In genomic region chr20:4011226-4011975, GRCh38 we compare ENCODE assay signal across 15 cellular contexts. TPM values are rescaled to one million over a fixed set of nuclear protein-coding genes. Genes with fewer than 3 reads are reported as not detected.
DNase-seq lines count a peak whose midpoint lies in the region; ATAC-seq, FAIRE-seq and TF ChIP-seq lines count a peak whose summit lies in the region.
"Had no signal": no experiment of that assay in that cellular context is flagged by ENCODE, and none has a peak within 500 bp of the region (broad histone marks: within the 10 kb centered on the region; RNA-seq: fewer than 3 reads in every experiment).

No MANE protein-coding gene starts in this region.

- in situ Hi-C loops in HAP-1 (cut with MboI; ENCODE audit: low sequenced_read_pairs): loop anchor here (10.0 kb wide), 1 partner anchor 73 kb away; no protein-coding TSS in a partner anchor

- H2AFZ ChIP-seq in ACC112 (ENCODE audit: low read length, unreplicated experiment): no peak overlapping the region

- no peak for FAIRE-seq in GM12891 (lab: Jason Lieb, UNC)
- FAIRE-seq: H1 had no signal

- H3K4me1 ChIP-seq in ACC112 (ENCODE audit: control insufficient read depth, insufficient read depth, low read length, unreplicated experiment): peaks cover 42% of the 10 kb centered on the region
- peaks cover 7% of the 10 kb centered on the region for H3K4me1 ChIP-seq in HAP-1

- H3K9me3 ChIP-seq in HAP-1: no peaks in the 10 kb centered on the region

- H3K27ac ChIP-seq in ACC112 (ENCODE audit: low read depth, low read length): peak overlapping the region; percentile 40; the same call in 1 of the 2 replicates
- peak overlapping the region; percentile 93 for H3K27ac ChIP-seq in VCaP

- H3K4me3 ChIP-seq in ACC112 (ENCODE audit: low read depth, low read length) (peak overlapping the region; percentile 32), HAP-1 (no peak overlapping the region)

- no peak for ATAC-seq in GM19395 (IDR thresholded peaks at IDR 0.05; ENCODE audit: unreplicated experiment)

- H3K27me3 ChIP-seq in ACC112 (ENCODE audit: insufficient read depth, low read length) (no peaks in the 10 kb centered on the region), HAP-1 (ENCODE audit: low read depth) (no peaks in the 10 kb centered on the region)
- H3K27me3 ChIP-seq: dorsolateral prefrontal cortex had no signal

- H3K36me3 ChIP-seq in ACC112 (ENCODE audit: insufficient read depth, low read length) (peaks cover 10% of the 10 kb centered on the region; the same call in 1 of the 2 replicates), HAP-1 (replicated peaks) (no peaks in the 10 kb centered on the region)

- TF ChIP-seq POLR2A in GM12891 (IDR thresholded peaks at IDR 0.05; ENCODE audit: low read depth, low read length): no peak

- TF ChIP-seq CTCF in VCaP (conservative IDR thresholded peaks at IDR 0.05): no peak

- peaks cover 83% of the 10 kb centered on the region for H3K79me2 ChIP-seq in ACC112 (ENCODE audit: control insufficient read depth, insufficient read depth, low read length, unreplicated experiment)

- DNase-seq in Daoy (ENCODE audit: low read depth): peak; percentile 18
- DNase-seq in kidney glomerular epithelial cell (lab: John Stamatoyannopoulos, UW): peak; percentile 20
- DNase-seq in GM12891 (ENCODE audit: insufficient read length, low spot score): no peak
- DNase-seq in HAP-1 (ENCODE audit: low spot score in 2 of 2): no peak
- DNase-seq in hepatic stellate cell (ENCODE audit: low spot score): no peak
- DNase-seq: activated effector memory CD4-positive, alpha-beta T cell treated with Interleukin-2 at 50 U/mL for 16 hours; NCI-H2107; RPMI8226; stimulated activated CD4-positive, alpha-beta T cell treated with anti-CD3 and anti-CD28 coated beads, Interleukin-15, amount 100 ng/mL, for 24 hours; SW 1271 had no signal

TF ChIP-seq in GM12891, 5 proteins besides CTCF, POLR2A, EP300 and RAD21:
- TF ChIP-seq POLR2AphosphoS5 (IDR thresholded peaks at IDR 0.05; ENCODE audit: low read depth, low read length): no peak
- no peak for TF ChIP-seq TAF1 (IDR thresholded peaks at IDR 0.05; ENCODE audit: low read depth, low read length)
- no peak for TF ChIP-seq POU2F2 (IDR thresholded peaks at IDR 0.05; ENCODE audit: low read depth, low read length)
- no peak for TF ChIP-seq PAX5 (IDR thresholded peaks at IDR 0.05; ENCODE audit: insufficient read depth, low read length, severe bottlenecking)
- no peak for TF ChIP-seq SPI1 (IDR thresholded peaks at IDR 0.05; ENCODE audit: low read depth, low read length)

RNA-seq across cellular contexts. Expression of gene RNF24, which starts 4.0 kb away (rescaled TPM):
- total RNA-seq in Daoy (2014; rRNA removed; shearing (Covaris generic)): 3.1 and 7.6 TPM in 2 replicates
- 3.4 TPM for polyA plus RNA-seq in GM12891 (2012; ENCODE audit: low read depth, missing spikeins)

Comparison
In these comparisons a context has a peak if more than half of its experiments do, and no peak if none do; other contexts are left out.
1. DNase-seq: peak in Daoy (single experiment) and kidney glomerular epithelial cell (single experiment); none in GM12891 (single experiment), HAP-1 (0 of 2) and hepatic stellate cell (single experiment).